Comparison of ENCODE assay signal across 20 cellular contexts in genomic region chr2:103410221-103410620, GRCh38.
"Had no signal": no experiment of that assay in that cellular context is flagged by ENCODE, and none has a peak within 500 bp of the region (broad histone marks: within the 10 kb centered on the region; RNA-seq: fewer than 3 reads in every experiment).

No MANE protein-coding gene starts in this region.

- ATAC-seq: left ventricle myocardium superior; lower lobe of right lung; naive thymus-derived CD8-positive, alpha-beta T cell; stimulated activated effector memory CD8-positive, alpha-beta T cell treated with anti-CD3 and anti-CD28 coated beads, Interleukin-12 subunit alpha, Interleukin-12 subunit beta, amount 100 ng/mL, for 72 hours had no signal

- H3K9me3 ChIP-seq: lower lobe of right lung, prostate gland, right atrium auricular region, sigmoid colon, stomach, thyroid gland had no signal

- FAIRE-seq: frontal cortex, keratinocyte had no signal

- H3K9me3 Mint-ChIP-seq: nephron progenitor cell had no signal

- H3K36me3 Mint-ChIP-seq: naive thymus-derived CD8-positive, alpha-beta T cell; stimulated activated effector memory CD8-positive, alpha-beta T cell treated with anti-CD3 and anti-CD28 coated beads, Interleukin-12 subunit alpha, Interleukin-12 subunit beta, amount 100 ng/mL, for 72 hours had no signal

- DNase-seq: dorsolateral prefrontal cortex; effector CD4-positive, alpha-beta T cell; hypothalamus; left ventricle myocardium superior; lower lobe of right lung; naive thymus-derived CD8-positive, alpha-beta T cell; nephron progenitor cell; nucleus accumbens; sigmoid colon; stimulated activated CD4-positive, alpha-beta T cell treated with anti-CD3 and anti-CD28 coated beads, Interleukin-2, amount 100 ng/mL, for 24 hours; stimulated activated CD4-positive, alpha-beta T cell treated with anti-CD3 and anti-CD28 coated beads, Interleukin-4, amount 100 ng/mL, for 24 hours; stimulated activated naive CD4-positive, alpha-beta T cell treated with Interleukin-2 at 50 U/mL for 16 hours; stomach; thyroid gland; trophoblast cell had no signal

- H3K27ac ChIP-seq: dorsolateral prefrontal cortex, lower lobe of right lung, prostate gland, right atrium auricular region, sigmoid colon, stomach, thyroid gland had no signal

- H3K4me1 ChIP-seq: lower lobe of right lung, prostate gland, right atrium auricular region, sigmoid colon, stomach, thyroid gland had no signal

- H3K4me3 ChIP-seq: dorsolateral prefrontal cortex, lower lobe of right lung, prostate gland, right atrium auricular region, sigmoid colon, stomach, thyroid gland had no signal

- H3K27me3 Mint-ChIP-seq: naive thymus-derived CD8-positive, alpha-beta T cell had no signal

- H3K4me3 Mint-ChIP-seq: naive thymus-derived CD8-positive, alpha-beta T cell; nephron progenitor cell; stimulated activated effector memory CD8-positive, alpha-beta T cell treated with anti-CD3 and anti-CD28 coated beads, Interleukin-12 subunit alpha, Interleukin-12 subunit beta, amount 100 ng/mL, for 72 hours had no signal

- H3K4me1 Mint-ChIP-seq: naive thymus-derived CD8-positive, alpha-beta T cell; nephron progenitor cell; stimulated activated effector memory CD8-positive, alpha-beta T cell treated with anti-CD3 and anti-CD28 coated beads, Interleukin-12 subunit alpha, Interleukin-12 subunit beta, amount 100 ng/mL, for 72 hours had no signal

- H3K36me3 ChIP-seq: lower lobe of right lung, prostate gland, right atrium auricular region, sigmoid colon, stomach, thyroid gland had no signal

- H3K27ac Mint-ChIP-seq: naive thymus-derived CD8-positive, alpha-beta T cell; nephron progenitor cell; stimulated activated effector memory CD8-positive, alpha-beta T cell treated with anti-CD3 and anti-CD28 coated beads, Interleukin-12 subunit alpha, Interleukin-12 subunit beta, amount 100 ng/mL, for 72 hours had no signal

- H3K27me3 ChIP-seq: dorsolateral prefrontal cortex, right atrium auricular region, sigmoid colon, stomach, thyroid gland had no signal
